ENCODE assay signal across 20 cellular contexts in the genomic region with DNA sequence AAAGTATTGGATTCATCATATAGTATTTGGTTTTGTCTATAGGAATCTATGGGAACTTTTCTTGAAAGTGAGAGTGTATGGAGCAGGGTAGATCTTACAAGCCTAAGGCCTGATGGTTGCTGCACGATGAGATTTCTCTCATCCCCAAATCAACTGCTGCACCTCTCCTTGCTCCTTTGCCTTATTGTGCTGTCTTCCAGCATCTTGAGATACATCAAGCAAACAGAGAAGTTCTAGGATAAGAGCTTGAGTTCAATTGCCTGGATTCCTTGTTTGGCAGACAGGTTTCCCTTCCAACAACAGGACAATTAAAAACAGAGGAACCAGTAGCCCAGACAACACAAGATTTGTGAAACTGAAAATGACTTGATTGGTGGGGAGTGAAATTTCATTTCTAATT. TPM values are rescaled to one million over a fixed set of nuclear protein-coding genes. Genes with fewer than 3 reads are reported as not detected.
"Had no signal": no experiment of that assay in that cellular context is flagged by ENCODE, and none has a peak within 500 bp of the region (broad histone marks: within the 10 kb centered on the region; RNA-seq: fewer than 3 reads in every experiment).

No MANE protein-coding gene starts in this region.

- H3K9me3 ChIP-seq: gastroesophageal sphincter, heart left ventricle, thyroid gland had no signal

- H3K4me3 ChIP-seq: gastroesophageal sphincter, heart left ventricle, thyroid gland had no signal

- ATAC-seq: activated CD8-positive, alpha-beta T cell treated with anti-CD3 and anti-CD28 coated beads for 36 hours; activated T-helper 17 cell treated with anti-CD3 and anti-CD28 coated beads, Interleukin-2, amount 50 U/mL, for 72 hours; gastroesophageal sphincter; heart left ventricle; left ventricle myocardium superior; natural killer cell; T-cell had no signal

- H3K4me1 ChIP-seq: thyroid gland had no signal

- H3K36me3 ChIP-seq: thyroid gland had no signal

- H3K27me3 ChIP-seq: gastroesophageal sphincter, heart left ventricle, thyroid gland had no signal

- H3K9me3 Mint-ChIP-seq: activated CD4-positive, alpha-beta T cell treated with anti-CD3 and anti-CD28 coated beads, Interleukin-2, amount 10 ng/mL, durations not matched to agents 24 days and 14 days; activated CD8-positive, alpha-beta T cell treated with anti-CD3 and anti-CD28 coated beads for 36 hours; natural killer cell had no signal

- H3K27ac ChIP-seq: gastroesophageal sphincter, thyroid gland had no signal

- H3K4me3 Mint-ChIP-seq: activated CD4-positive, alpha-beta T cell treated with anti-CD3 and anti-CD28 coated beads, Interleukin-2, amount 10 ng/mL, durations not matched to agents 24 days and 14 days; activated CD8-positive, alpha-beta T cell treated with anti-CD3 and anti-CD28 coated beads for 36 hours; activated T-helper 17 cell treated with anti-CD3 and anti-CD28 coated beads, Interleukin-2, amount 50 U/mL, for 72 hours; brain; natural killer cell; T-cell had no signal

- DNase-seq: activated CD4-positive, alpha-beta T cell treated with anti-CD3 and anti-CD28 coated beads, Interleukin-2, amount 10 ng/mL, durations not matched to agents 24 days and 14 days; activated CD4-positive, CD25-positive, alpha-beta regulatory T cell; activated CD8-positive, alpha-beta T cell treated with anti-CD3 and anti-CD28 coated beads for 36 hours; activated naive CD4-positive, alpha-beta T cell treated with Interleukin-2 at 50 U/mL for 16 hours; activated T-cell treated with anti-CD3 and anti-CD28 coated beads, Interleukin-2, amount 50 U/mL, for 1 hour; central memory CD4-positive, alpha-beta T cell; erythroblast; heart left ventricle; left ventricle myocardium superior; mesendoderm; natural killer cell; posterior cingulate gyrus; retina; stimulated activated CD8-positive, alpha-beta memory T cell treated with anti-CD3 and anti-CD28 coated beads, Interleukin-4, amount 100 ng/mL, for 48 hours; stimulated activated naive CD4-positive, alpha-beta T cell; T-cell; thyroid gland had no signal

- H3K27me3 Mint-ChIP-seq: brain had no signal

- H3K27ac Mint-ChIP-seq: activated CD4-positive, alpha-beta T cell treated with anti-CD3 and anti-CD28 coated beads, Interleukin-2, amount 10 ng/mL, durations not matched to agents 24 days and 14 days; activated CD8-positive, alpha-beta T cell treated with anti-CD3 and anti-CD28 coated beads for 36 hours; activated T-helper 17 cell treated with anti-CD3 and anti-CD28 coated beads, Interleukin-2, amount 50 U/mL, for 72 hours; brain; natural killer cell; T-cell had no signal

- H3K4me1 Mint-ChIP-seq: activated CD4-positive, alpha-beta T cell treated with anti-CD3 and anti-CD28 coated beads, Interleukin-2, amount 10 ng/mL, durations not matched to agents 24 days and 14 days; activated T-helper 17 cell treated with anti-CD3 and anti-CD28 coated beads, Interleukin-2, amount 50 U/mL, for 72 hours; brain; natural killer cell; T-cell had no signal

- H3K36me3 Mint-ChIP-seq: brain, natural killer cell, T-cell had no signal

RNA-seq across cellular contexts. Expression of gene CPED1, which starts 56.6 kb away (rescaled TPM):
- total RNA-seq: activated CD4-positive, alpha-beta T cell treated with anti-CD3 and anti-CD28 coated beads, Interleukin-2, amount 10 ng/mL, durations not matched to agents 24 days and 14 days; activated CD8-positive, alpha-beta T cell treated with anti-CD3 and anti-CD28 coated beads for 36 hours; activated T-helper 17 cell treated with anti-CD3 and anti-CD28 coated beads, Interleukin-2, amount 50 U/mL, for 72 hours had no signal
